14 cellular contexts compared by ENCODE assay signal in the genomic region with DNA sequence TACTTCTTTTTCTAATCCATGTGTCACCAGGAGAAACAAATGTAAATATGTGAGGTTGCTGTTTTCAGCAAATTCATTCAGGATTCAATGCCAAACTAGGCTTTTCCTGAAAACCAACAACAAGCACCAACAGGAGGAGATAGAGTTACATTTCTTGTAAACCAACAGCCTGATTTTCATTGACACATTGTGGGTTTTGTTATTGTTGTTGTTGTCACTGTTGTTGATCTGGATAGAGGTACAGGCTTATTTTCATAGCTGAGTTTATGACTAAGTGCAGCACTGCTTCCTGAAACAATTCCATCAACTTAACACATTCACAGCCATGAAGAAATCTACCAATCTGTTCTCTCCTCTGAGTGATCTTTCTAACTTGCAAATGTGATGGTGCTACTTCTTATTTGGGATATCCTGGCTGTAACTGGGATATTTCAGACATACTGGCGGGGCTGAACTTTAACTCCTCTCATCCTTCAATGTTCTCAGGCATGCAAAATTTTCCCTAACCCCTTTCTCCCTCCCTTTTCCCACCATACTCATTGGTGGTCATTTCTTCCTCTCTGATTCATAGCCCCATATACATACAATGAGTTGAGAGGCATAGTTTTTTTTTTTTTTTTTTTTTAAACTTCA.
DNase-seq lines count a peak whose midpoint lies in the region; ATAC-seq, FAIRE-seq and TF ChIP-seq lines count a peak whose summit lies in the region.
"Had no signal": no experiment of that assay in that cellular context is flagged by ENCODE, and none has a peak within 500 bp of the region (broad histone marks: within the 10 kb centered on the region; RNA-seq: fewer than 3 reads in every experiment).

No MANE protein-coding gene starts in this region.

- no peak overlapping the region for H2AK5ac ChIP-seq in mesendoderm (ENCODE audit: low read length)

- no peaks in the 10 kb centered on the region for H3K27me3 ChIP-seq in cardiac muscle cell
- H3K27me3 ChIP-seq in bronchial epithelial cell (ENCODE audit: control insufficient read depth, insufficient read depth, low read length): no peaks in the 10 kb centered on the region
- no peaks in the 10 kb centered on the region for H3K27me3 ChIP-seq in mesendoderm (ENCODE audit: insufficient read depth, low read length, poor library complexity)

- H3K27me3 Mint-ChIP-seq in type B pancreatic cell (no peaks in the 10 kb centered on the region), T-cell (no peaks in the 10 kb centered on the region)
- H3K27me3 Mint-ChIP-seq: effector memory CD8-positive, alpha-beta T cell; progenitor cell of endocrine pancreas had no signal

- H3K4me3 Mint-ChIP-seq in type B pancreatic cell: no peak overlapping the region
- no peak overlapping the region for H3K4me3 Mint-ChIP-seq in T-cell
- H3K4me3 Mint-ChIP-seq: activated CD4-positive, alpha-beta T cell treated with anti-CD3 and anti-CD28 coated beads, Interleukin-2, amount 10 ng/mL, durations not matched to agents 7 days and 5 days; activated naive CD4-positive, alpha-beta T cell treated with anti-CD3 and anti-CD28 coated beads for 36 hours; effector memory CD8-positive, alpha-beta T cell had no signal

- no peak overlapping the region for H3K23ac ChIP-seq in mesendoderm (ENCODE audit: low read length)

- H3K56ac ChIP-seq in mesendoderm (ENCODE audit: low read length): peak overlapping the region; percentile 9

- no peak overlapping the region for H2BK120ac ChIP-seq in mesendoderm (ENCODE audit: low read depth, low read length)

- intact Hi-C loops in left cardiac atrium (cut with DNase I) (loop anchor here (5.0 kb wide), 5 partner anchors 145 to 210 kb away; partner anchors contain the start of gene PRSS23 (in 1 of the 2)), lower leg skin (cut with DNase I; ENCODE audit: low total_unique reads) (loop anchor here (5.0 kb wide), 1 partner anchor 205 kb away; no protein-coding TSS in a partner anchor)

- H2BK5ac ChIP-seq in mesendoderm (ENCODE audit: low read length): no peak overlapping the region

- H3K4me1 Mint-ChIP-seq in type B pancreatic cell (ENCODE audit: unreplicated experiment) (peaks cover 23% of the 10 kb centered on the region), T-cell (peaks cover 6 to 7% (median 7%) of the 10 kb centered on the region in 3 donors)

- H3K79me2 ChIP-seq in mesendoderm (ENCODE audit: control insufficient read depth, insufficient read depth, low read length): no peaks in the 10 kb centered on the region

- POLR2A ChIA-PET in T-cell (lab: Charles Lee): interaction anchor here in 1 of 2 donors (0.5 kb wide), 1 partner anchor 202 kb away, joined by 5 read pairs; no protein-coding TSS in a partner anchor

- H3K36me3 Mint-ChIP-seq in type B pancreatic cell (no peaks in the 10 kb centered on the region), T-cell (no peaks in the 10 kb centered on the region)

- no peak for DNase-seq in cardiac muscle cell (ENCODE audit: low read depth in 1 of 2, low spot score in 1 of 2)
- DNase-seq in left cardiac atrium: no peak
- DNase-seq in bronchial epithelial cell (ENCODE audit: low read depth): peak; percentile 76
- DNase-seq in mesendoderm: peak; percentile 54
- no peak for DNase-seq in type B pancreatic cell (ENCODE audit: extremely low spot score, unreplicated experiment)
- no peak for DNase-seq in lower leg skin (ENCODE audit: low spot score in 2 of 2)
- no peak for DNase-seq in T-cell
- DNase-seq: activated CD4-positive, alpha-beta T cell treated with anti-CD3 and anti-CD28 coated beads, Interleukin-2, amount 10 ng/mL, durations not matched to agents 7 days and 5 days; activated naive CD4-positive, alpha-beta T cell treated with anti-CD3 and anti-CD28 coated beads for 36 hours; effector memory CD8-positive, alpha-beta T cell; NCI-H510A had no signal

- H3K4me3 ChIP-seq in cardiac muscle cell (no peak overlapping the region), bronchial epithelial cell (ENCODE audit: low read depth, low read length) (no peak overlapping the region), mesendoderm (ENCODE audit: low read length) (no peak overlapping the region), lower leg skin (ENCODE audit: low read depth, poor library complexity, severe bottlenecking) (no peak overlapping the region)
- H3K4me3 ChIP-seq: HAP-1 had no signal

- no peak for TF ChIP-seq POLR2A in lower leg skin (IDR thresholded peaks at IDR 0.05)

- no peaks in the 10 kb centered on the region for H3K79me1 ChIP-seq in mesendoderm (ENCODE audit: low read length)

- TF ChIP-seq CTCF in cardiac muscle cell (IDR thresholded peaks at IDR 0.05; ENCODE audit: low read depth, low read length): no peak
- TF ChIP-seq CTCF in bronchial epithelial cell (IDR thresholded peaks at IDR 0.05; ENCODE audit: insufficient read depth, low read length, severe bottlenecking): no peak
- TF ChIP-seq CTCF in type B pancreatic cell (conservative IDR thresholded peaks at IDR 0.05): no peak
- TF ChIP-seq CTCF in lower leg skin (IDR thresholded peaks at IDR 0.05): no peak

- CTCF ChIA-PET in T-cell (lab: Charles Lee): no interaction called here

- ATAC-seq in left cardiac atrium: no peak
- ATAC-seq in GM21367 (IDR thresholded peaks at IDR 0.05; ENCODE audit: unreplicated experiment): no peak
- no peak for ATAC-seq in T-cell (replicated peaks in 1 of 4)
- ATAC-seq: effector memory CD8-positive, alpha-beta T cell had no signal

- peak overlapping the region; percentile 33 for H3K27ac Mint-ChIP-seq in type B pancreatic cell
- H3K27ac Mint-ChIP-seq in T-cell: no peak overlapping the region
- H3K27ac Mint-ChIP-seq: activated CD4-positive, alpha-beta T cell treated with anti-CD3 and anti-CD28 coated beads, Interleukin-2, amount 10 ng/mL, durations not matched to agents 7 days and 5 days; activated naive CD4-positive, alpha-beta T cell treated with anti-CD3 and anti-CD28 coated beads for 36 hours; effector memory CD8-positive, alpha-beta T cell; progenitor cell of endocrine pancreas had no signal

- H3K27ac ChIP-seq in cardiac muscle cell: peak overlapping the region; percentile 81
- no peak overlapping the region for H3K27ac ChIP-seq in mesendoderm (ENCODE audit: low read depth, low read length)

- H3K4ac ChIP-seq in mesendoderm (ENCODE audit: low read depth, low read length): no peak overlapping the region

- no peaks in the 10 kb centered on the region for H3K9me3 Mint-ChIP-seq in type B pancreatic cell
- H3K9me3 Mint-ChIP-seq in T-cell: peaks cover 0 to under 1% (median 0%) of the 10 kb centered on the region in 3 donors
- H3K9me3 Mint-ChIP-seq: activated CD4-positive, alpha-beta T cell treated with anti-CD3 and anti-CD28 coated beads, Interleukin-2, amount 10 ng/mL, durations not matched to agents 7 days and 5 days; effector memory CD8-positive, alpha-beta T cell had no signal

- H3K4me1 ChIP-seq in cardiac muscle cell (ENCODE audit: low read depth) (peaks cover 33% of the 10 kb centered on the region), mesendoderm (ENCODE audit: control insufficient read depth, low read depth, low read length) (no peaks in the 10 kb centered on the region)
- H3K4me1 ChIP-seq: HAP-1 had no signal

- no CpG with 5 or more reads among the region's 1 CpG for WGBS in mesendoderm (ENCODE audit: extremely low coverage, insufficient coverage, low lambda C conversion rate)
- 55 to 87% methylated on average over 1 of the region's 1 CpG for WGBS in lower leg skin, 2 donors

- no peak overlapping the region for H3K4me2 ChIP-seq in mesendoderm (ENCODE audit: low read length)

- no peak overlapping the region for H2BK15ac ChIP-seq in mesendoderm (replicated peaks; ENCODE audit: low read depth)

- no peak overlapping the region for H4K8ac ChIP-seq in mesendoderm (ENCODE audit: low read depth, low read length)

- H4K5ac ChIP-seq in mesendoderm (ENCODE audit: low read length): no peak overlapping the region

- H3K18ac ChIP-seq in mesendoderm (ENCODE audit: low read length): no peak overlapping the region

- no peak for FAIRE-seq in bronchial epithelial cell (lab: Jason Lieb, UNC)

- no peak overlapping the region for H3K9ac ChIP-seq in mesendoderm (ENCODE audit: low read length)

- H3K36me3 ChIP-seq in cardiac muscle cell (no peaks in the 10 kb centered on the region), bronchial epithelial cell (ENCODE audit: control insufficient read depth, insufficient read depth, low read length) (no peaks in the 10 kb centered on the region), mesendoderm (ENCODE audit: control insufficient read depth, insufficient read depth, low read length) (no peaks in the 10 kb centered on the region)
- H3K36me3 ChIP-seq: HAP-1 had no signal

- H3K9me3 ChIP-seq in cardiac muscle cell (ENCODE audit: low read depth): no peaks in the 10 kb centered on the region
- H3K9me3 ChIP-seq: HAP-1 had no signal

Comparison
In these comparisons a context has a peak if more than half of its experiments do, and no peak if none do; other contexts are left out.
1. DNase-seq: peak in bronchial epithelial cell (single experiment) and mesendoderm (single experiment); none in cardiac muscle cell (0 of 2), left cardiac atrium (single experiment), type B pancreatic cell (single experiment), lower leg skin (0 of 2) and T-cell (0 of 34).